23 cellular contexts compared by ENCODE assay signal in genomic region chr3:77489216-77489615, GRCh38.
DNase-seq lines count a peak whose midpoint lies in the region; ATAC-seq, FAIRE-seq and TF ChIP-seq lines count a peak whose summit lies in the region.
"Had no signal": no experiment of that assay in that cellular context is flagged by ENCODE, and none has a peak within 500 bp of the region (broad histone marks: within the 10 kb centered on the region; RNA-seq: fewer than 3 reads in every experiment).

No MANE protein-coding gene starts in this region.

- 52% methylated on average over 1 of the region's 1 CpG; no CpG with 5 or more reads in 1 of the 2 experiments for WGBS in H1 (ENCODE audit: extremely low coverage in 1 of 2, insufficient coverage in 1 of 2, insufficient read length in 1 of 2, insufficient replicate concordance in 2 of 2, low coverage in 1 of 2, low lambda C conversion rate in 2 of 2, missing lambda C conversion rate in 1 of 2), 2 experiments

- no peak overlapping the region for H2AK5ac ChIP-seq in H1 (ENCODE audit: low read depth, low read length)

- H3K9ac ChIP-seq in Karpas-422 (ENCODE audit: low read length), result no peak overlapping the region
- no peak overlapping the region for H3K9ac ChIP-seq in H1 (replicated peaks in 1 of 4; ENCODE audit: extremely low read depth in 1 of 4, low read depth in 3 of 4, low read length in 3 of 4)
- H3K9ac ChIP-seq: BLaER1, SK-N-SH had no signal

- H3K18ac ChIP-seq in H1 (ENCODE audit: extremely low read depth, low read length), result no peak overlapping the region

- H3K4ac ChIP-seq in H1 (replicated peaks; ENCODE audit: insufficient read length, low read depth, low read length), result no peak overlapping the region

- no peak for TF ChIP-seq POLR2A in H1 (IDR thresholded peaks at IDR 0.05; ENCODE audit: control extremely low read depth in 1 of 2, low read depth in 2 of 2, low read length in 2 of 2)

- TF ChIP-seq CTCF in A673 (conservative IDR thresholded peaks at IDR 0.05; ENCODE audit: low read depth, low read length) (no peak), H1 (IDR thresholded peaks at IDR 0.05; ENCODE audit: control extremely low read depth in 1 of 3, insufficient read depth in 1 of 3, low read depth in 1 of 3, low read length in 3 of 3) (no peak)

- no peak overlapping the region for H2BK15ac ChIP-seq in H1 (ENCODE audit: low read length)

- intact Hi-C loops in A673 (cut with micrococcal nuclease; ENCODE audit: unreplicated experiment), result no loop called here

- no peaks in the 10 kb centered on the region for H3K4me1 ChIP-seq in A673 (ENCODE audit: insufficient read depth, low read length, poor library complexity, severe bottlenecking)
- H3K4me1 ChIP-seq in Karpas-422 (ENCODE audit: low read length), result no peaks in the 10 kb centered on the region
- H3K4me1 ChIP-seq in H1 (replicated peaks in 1 of 4; ENCODE audit: control insufficient read depth in 3 of 4, insufficient read depth in 4 of 4, low read length in 3 of 4), result peaks cover 0 to 4% (median 2%) of the 10 kb centered on the region in 4 experiments; a peak in 2 of 7 replicates
- H3K4me1 ChIP-seq: BLaER1, Caco-2 had no signal

- TF ChIP-seq EP300 in H1 (IDR thresholded peaks at IDR 0.05; ENCODE audit: borderline replicate concordance in 1 of 2, low read depth in 2 of 2, low read length in 2 of 2), result no peak

- FAIRE-seq in H1 (lab: Jason Lieb, UNC), result no peak
- FAIRE-seq: GM12891 had no signal

- no peaks in the 10 kb centered on the region for H3K79me2 ChIP-seq in Karpas-422 (ENCODE audit: low read length)
- no peaks in the 10 kb centered on the region for H3K79me2 ChIP-seq in H1 (ENCODE audit: control insufficient read depth in 1 of 2, insufficient read depth in 2 of 2, low read length in 2 of 2)

- H3K9me2 ChIP-seq in Karpas-422 (replicated peaks; ENCODE audit: insufficient read depth, low read length), result no peaks in the 10 kb centered on the region
- H3K9me2 ChIP-seq: SK-N-SH had no signal

- H4K8ac ChIP-seq in H1 (ENCODE audit: extremely low read depth, insufficient read depth, low read length), result no peak overlapping the region

- H3K4me2 ChIP-seq in Karpas-422 (ENCODE audit: low read depth, low read length, poor library complexity, severe bottlenecking), result no peak overlapping the region
- H3K4me2 ChIP-seq in H1 (ENCODE audit: insufficient read depth in 1 of 2, low read depth in 2 of 2, low read length in 2 of 2), result no peak overlapping the region
- H3K4me2 ChIP-seq: BLaER1, SK-N-SH had no signal

- H3K27me3 ChIP-seq in A673 (replicated peaks; ENCODE audit: insufficient read depth, low read depth, low read length, poor library complexity), result no peaks in the 10 kb centered on the region
- no peaks in the 10 kb centered on the region for H3K27me3 ChIP-seq in Karpas-422 (ENCODE audit: low read length)
- no peaks in the 10 kb centered on the region for H3K27me3 ChIP-seq in H1 (replicated peaks in 1 of 4; ENCODE audit: control insufficient read depth in 3 of 4, extremely low read depth in 1 of 4, insufficient read depth in 3 of 4, low read length in 3 of 4)
- H3K27me3 ChIP-seq: BLaER1 had no signal

- H3K4me3 ChIP-seq in A673 (ENCODE audit: low read depth, low read length, poor library complexity, severe bottlenecking) (no peak overlapping the region), Karpas-422 (ENCODE audit: low read length) (no peak overlapping the region), H1 (ENCODE audit: extremely low read depth in 1 of 4, insufficient read depth in 2 of 4, low read depth in 3 of 4, low read length in 4 of 4) (no peak overlapping the region)
- H3K4me3 ChIP-seq: BLaER1 had no signal

- no peak overlapping the region for H2BK20ac ChIP-seq in H1 (ENCODE audit: low read length)

- H4K20me1 ChIP-seq in Karpas-422 (ENCODE audit: insufficient read depth, low read depth, low read length), result no peaks in the 10 kb centered on the region
- H4K20me1 ChIP-seq in H1 (replicated peaks in 1 of 2; ENCODE audit: control insufficient read depth in 1 of 2, insufficient read depth in 2 of 2, low read length in 2 of 2), result no peaks in the 10 kb centered on the region
- H4K20me1 ChIP-seq: BLaER1 had no signal

- no peaks in the 10 kb centered on the region for H3K79me1 ChIP-seq in H1 (ENCODE audit: low read depth, low read length)

- no peak overlapping the region for H2BK12ac ChIP-seq in H1 (ENCODE audit: low read depth, low read length)

- no peak overlapping the region for H3K23ac ChIP-seq in H1 (ENCODE audit: insufficient read length)

- H2BK5ac ChIP-seq in H1 (ENCODE audit: low read depth, low read length), result no peak overlapping the region

- H3K23me2 ChIP-seq in H1 (ENCODE audit: low read depth, low read length), result no peaks in the 10 kb centered on the region; the same call in 1 of the 2 replicates

- H3K27ac ChIP-seq in A673 (ENCODE audit: low read depth, low read length, poor library complexity, severe bottlenecking) (no peak overlapping the region), Karpas-422 (ENCODE audit: low read length) (no peak overlapping the region), H1 (ENCODE audit: low read depth, low read length) (no peak overlapping the region)
- H3K27ac ChIP-seq: BLaER1, RWPE1 had no signal

- POLR2A ChIA-PET in A673 (lab: Charles Lee; ENCODE audit: low non-redundant PET), result no interaction called here
- POLR2A ChIA-PET in H1 (lab: Charles Lee; ENCODE audit: partially characterized antibody), result no interaction called here

- H2BK120ac ChIP-seq in H1 (replicated peaks; ENCODE audit: low read depth, low read length), result no peak overlapping the region

- DNase-seq in A673 (ENCODE audit: low spot score), result peak; percentile 51
- no peak for DNase-seq in Karpas-422
- peak; percentile 90 for DNase-seq in NCI-H69 (lab: John Stamatoyannopoulos, UW)
- no peak for DNase-seq in H1 (ENCODE audit: low read depth in 1 of 2, low spot score in 2 of 2)
- no peak for DNase-seq in activated CD8-positive, alpha-beta memory T cell treated with anti-CD3 and anti-CD28 coated beads, Interleukin-2, amount 50 U/mL, for 4 hours
- no peak for DNase-seq in Ammon's horn (ENCODE audit: low spot score)
- DNase-seq: Caco-2; CD4-positive, alpha-beta T cell; DMS153; GOT3; KBM-7; NCI-H1092; NCI-H1694; NCI-H446; NCI-H774; NK-92 treated with Interleukin-12 subunit alpha and Interleukin-12 subunit beta, amount 100 ng/mL, for 24 hours; SHP77 treated with DMSO at 0.1 percent for 48 hours; SK-N-SH had no signal

- no peak overlapping the region for H4K91ac ChIP-seq in H1 (replicated peaks; ENCODE audit: insufficient read length, low read length)

- H3K36me3 ChIP-seq in A673 (ENCODE audit: insufficient read depth, low read length, poor library complexity, severe bottlenecking) (no peaks in the 10 kb centered on the region), Karpas-422 (ENCODE audit: insufficient read depth, low read length) (no peaks in the 10 kb centered on the region; the same call in 1 of the 2 replicates), H1 (ENCODE audit: control insufficient read depth in 2 of 4, insufficient read depth in 4 of 4, low read length in 3 of 4) (no peaks in the 10 kb centered on the region)
- H3K36me3 ChIP-seq: BLaER1 had no signal

- TF ChIP-seq RAD21 in H1 (IDR thresholded peaks at IDR 0.05 in 1 of 2, conservative IDR thresholded peaks at IDR 0.05 in 1 of 2; ENCODE audit: low read depth in 2 of 2, low read length in 2 of 2), result no peak

- ATAC-seq in GM21423 (IDR thresholded peaks at IDR 0.05; ENCODE audit: unreplicated experiment), result no peak
- ATAC-seq: HCT116 had no signal

- no peaks in the 10 kb centered on the region for H3K9me3 ChIP-seq in A673 (ENCODE audit: low read depth, low read length, poor library complexity, severe bottlenecking)
- no peaks in the 10 kb centered on the region; the same call in none of the 2 replicates for H3K9me3 ChIP-seq in Karpas-422 (ENCODE audit: low read length)
- H3K9me3 ChIP-seq in H1 (ENCODE audit: insufficient read depth in 2 of 2, low read depth in 1 of 2, low read length in 1 of 2), result peaks cover 0 to 5% of the 10 kb centered on the region in 2 experiments; a peak in 2 of 4 replicates
- H3K9me3 ChIP-seq: Caco-2, SK-N-SH had no signal

- H2AFZ ChIP-seq in Karpas-422 (ENCODE audit: low read length) (peak overlapping the region; percentile 39; the same call in 1 of the 2 replicates), H1 (ENCODE audit: low read length) (no peak overlapping the region)

- CTCF ChIA-PET in A673 (lab: Charles Lee) (no interaction called here), H1 (lab: Charles Lee; ENCODE audit: partially characterized antibody) (no interaction called here)

- BruUV-seq in A673 (replicated peaks; lab: Mats Ljungman, UMichigan), result no TSS peak

- H3K56ac ChIP-seq in H1 (replicated peaks; ENCODE audit: insufficient read length, low read depth, low read length), result no peak overlapping the region

- H3K14ac ChIP-seq in H1 (ENCODE audit: insufficient read length), result no peak overlapping the region

- H4K5ac ChIP-seq in H1 (ENCODE audit: insufficient read length, low read depth, low read length), result no peak overlapping the region

TF ChIP-seq in H1, 55 proteins besides CTCF, POLR2A, EP300 and RAD21:
- no peak for TF ChIP-seq BRCA1 (IDR thresholded peaks at IDR 0.05; ENCODE audit: low read depth, low read length)
- peak; percentile 30 for TF ChIP-seq NANOG (IDR thresholded peaks at IDR 0.05; ENCODE audit: insufficient read depth, low read depth, low read length, poor library complexity, severe bottlenecking)
- TF ChIP-seq KDM5A (IDR thresholded peaks at IDR 0.05; ENCODE audit: low read length), result no peak
TF ChIP-seq in H1: peak in this region for 1.

Comparison
In these comparisons a context has a peak if more than half of its experiments do, and no peak if none do; other contexts are left out.
1. DNase-seq: peak in A673 (single experiment) and NCI-H69 (single experiment); none in Karpas-422 (single experiment), H1 (0 of 2), activated CD8-positive, alpha-beta memory T cell treated with anti-CD3 and anti-CD28 coated beads, Interleukin-2, amount 50 U/mL, for 4 hours (single experiment) and Ammon's horn (single experiment).